In the genomic region with DNA sequence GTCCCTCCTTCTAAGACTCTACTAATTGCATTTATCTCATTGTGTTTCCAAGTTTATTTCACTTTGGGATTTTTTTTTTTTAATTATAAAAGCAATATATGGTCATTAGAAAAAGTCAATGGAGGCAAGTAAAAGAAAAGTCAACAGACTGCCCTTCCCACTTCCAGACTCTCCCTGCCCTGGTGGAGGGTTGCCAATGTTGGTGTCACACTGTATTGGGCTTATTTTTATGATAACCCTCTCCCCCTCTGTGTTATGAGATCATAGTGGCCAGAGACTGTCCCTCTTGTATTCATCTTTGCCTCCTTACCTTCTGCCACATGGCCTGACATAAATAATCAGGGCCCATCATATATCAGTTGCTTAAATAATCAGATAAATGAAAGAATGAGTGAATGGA, we compare ENCODE assay signal across 15 cellular contexts.
A peak's percentile ranks its signal among the peaks of the same experiment; 100 is the strongest.
DNase-seq lines count a peak whose midpoint lies in the region; ATAC-seq and TF ChIP-seq lines count a peak whose summit lies in the region.
"Had no signal": no experiment of that assay in that cellular context is flagged by ENCODE, and none has a peak within 500 bp of the region (broad histone marks: within the 10 kb centered on the region; RNA-seq: fewer than 3 reads in every experiment).

No MANE protein-coding gene starts in this region.

- H3K9me2 ChIP-seq in SK-N-SH, result no peaks in the 10 kb centered on the region

- DNase-seq in mammary epithelial cell, result no peak
- peak; percentile 45 for DNase-seq in dermis blood vessel endothelial cell
- no peak for DNase-seq in glutamatergic neuron
- DNase-seq in lung microvascular endothelial cell (ENCODE audit: low read depth in 2 of 2), result peak; percentile 17 to 51
- no peak for DNase-seq in activated naive CD4-positive, alpha-beta T cell treated with anti-CD3 and anti-CD28 coated beads, Interleukin-2, amount 50 U/mL, for 16 hours
- DNase-seq in SK-N-SH, result no peak
- no peak for DNase-seq in DMS53 (lab: John Stamatoyannopoulos, UW)
- DNase-seq: C1 segment of cervical spinal cord; Calu3; CD4-positive, alpha-beta memory T cell; DND-41; GOT3; HFFc6 had no signal

- H3F3A ChIP-seq in SK-N-SH (replicated peaks; ENCODE audit: insufficient read depth), result no peaks in the 10 kb centered on the region

- no peaks in the 10 kb centered on the region for H3K4me1 Mint-ChIP-seq in glutamatergic neuron (ENCODE audit: low read depth, unreplicated experiment)

- TF ChIP-seq RAD21 in SK-N-SH (IDR thresholded peaks at IDR 0.05; ENCODE audit: low read length), result no peak

- dilution Hi-C loops in mammary epithelial cell (cut with HindIII; ENCODE audit: low sequenced_read_pairs), result no loop called here

- in situ Hi-C loops in mammary epithelial cell (cut with MboI; ENCODE audit: low sequenced_read_pairs in 2 of 2), result no loop called here

- H3K4me1 ChIP-seq in mammary epithelial cell (ENCODE audit: insufficient read depth, low read length), result peaks cover 50% of the 10 kb centered on the region
- H3K4me1 ChIP-seq in SK-N-SH (ENCODE audit: control insufficient read depth in 1 of 2, insufficient read depth in 2 of 2, low read depth in 1 of 2, low read length in 1 of 2), result no peaks in the 10 kb centered on the region

- H3K9ac ChIP-seq in mammary epithelial cell (ENCODE audit: insufficient read depth, low read length) (no peak overlapping the region), SK-N-SH (no peak overlapping the region)

- H4K20me1 ChIP-seq in mammary epithelial cell (ENCODE audit: insufficient read depth, low read length), result no peaks in the 10 kb centered on the region
- H4K20me1 ChIP-seq in SK-N-SH (ENCODE audit: insufficient read depth), result no peaks in the 10 kb centered on the region

- BruUV-seq in mammary epithelial cell (replicated peaks; lab: Mats Ljungman, UMichigan), result no TSS peak

- H3K27ac ChIP-seq in mammary epithelial cell (ENCODE audit: insufficient read depth, low read depth, low read length), result no peak overlapping the region
- H3K27ac ChIP-seq in SK-N-SH (ENCODE audit: low read depth in 2 of 2, low read length in 1 of 2), result no peak overlapping the region

- H3K36me3 Mint-ChIP-seq in glutamatergic neuron (ENCODE audit: unreplicated experiment), result no peaks in the 10 kb centered on the region
- H3K36me3 Mint-ChIP-seq: CD4-positive, alpha-beta memory T cell had no signal

- H3K9me3 ChIP-seq in mammary epithelial cell (replicated peaks; ENCODE audit: insufficient read depth, low read length) (no peaks in the 10 kb centered on the region), SK-N-SH (no peaks in the 10 kb centered on the region)
- H3K9me3 ChIP-seq: HAP-1 had no signal

- ATAC-seq in HG03520 (IDR thresholded peaks at IDR 0.05; ENCODE audit: unreplicated experiment), result no peak

- no peaks in the 10 kb centered on the region for H3K27me3 ChIP-seq in mammary epithelial cell (ENCODE audit: insufficient read depth, low read length)
- H3K27me3 ChIP-seq in SK-N-SH (ENCODE audit: insufficient read depth), result peaks cover 14% of the 10 kb centered on the region; the same call in 1 of the 2 replicates

- H3K4me3 ChIP-seq in mammary epithelial cell (replicated peaks in 1 of 3; ENCODE audit: insufficient read depth in 1 of 3, low read depth in 2 of 3, low read length in 3 of 3) (no peak overlapping the region), SK-N-SH (ENCODE audit: low read depth in 2 of 2, low read length in 1 of 2) (no peak overlapping the region)
- H3K4me3 ChIP-seq: HAP-1 had no signal

- no peak overlapping the region for H3K4me3 Mint-ChIP-seq in glutamatergic neuron (ENCODE audit: unreplicated experiment)
- H3K4me3 Mint-ChIP-seq: CD4-positive, alpha-beta memory T cell; HFFc6 had no signal

- H3K79me2 ChIP-seq in mammary epithelial cell (ENCODE audit: insufficient read depth, low read length) (peaks cover 71% of the 10 kb centered on the region), SK-N-SH (ENCODE audit: insufficient read depth) (no peaks in the 10 kb centered on the region)

- H3K4me2 ChIP-seq in mammary epithelial cell (ENCODE audit: insufficient read depth, low read depth, low read length) (peak overlapping the region; percentile 31), SK-N-SH (no peak overlapping the region)

- POLR2A ChIA-PET in SK-N-SH (lab: Yijun Ruan, JAX), result no interaction called here

- intact Hi-C loops in mammary epithelial cell (cut with micrococcal nuclease), result no loop called here

- H3K36me3 ChIP-seq in mammary epithelial cell (ENCODE audit: insufficient read depth, low read length) (no peaks in the 10 kb centered on the region), SK-N-SH (replicated peaks in 1 of 2; ENCODE audit: control insufficient read depth in 1 of 2, insufficient read depth in 2 of 2, low read length in 1 of 2) (no peaks in the 10 kb centered on the region)
- H3K36me3 ChIP-seq: HAP-1 had no signal

- TF ChIP-seq CTCF in mammary epithelial cell (conservative IDR thresholded peaks at IDR 0.05 in 1 of 2, IDR thresholded peaks at IDR 0.05 in 1 of 2; ENCODE audit: extremely low read depth in 1 of 2, insufficient read depth in 1 of 2, low read depth in 1 of 2, low read length in 2 of 2) (no peak), glutamatergic neuron (IDR thresholded peaks at IDR 0.05; ENCODE audit: partially characterized antibody, unreplicated experiment) (no peak), SK-N-SH (IDR thresholded peaks at IDR 0.05) (no peak)

- CTCF ChIA-PET in mammary epithelial cell (lab: Charles Lee; ENCODE audit: low non-redundant PET), result no interaction called here
- CTCF ChIA-PET in SK-N-SH (lab: Yijun Ruan, JAX), result no interaction called here

- peak overlapping the region; percentile 8 for H3K27ac Mint-ChIP-seq in glutamatergic neuron (ENCODE audit: unreplicated experiment)
- H3K27ac Mint-ChIP-seq: CD4-positive, alpha-beta memory T cell; HFFc6 had no signal

- H2AFZ ChIP-seq in mammary epithelial cell (ENCODE audit: low read depth, low read length) (no peak overlapping the region), SK-N-SH (ENCODE audit: low read depth) (no peak overlapping the region)

- no peaks in the 10 kb centered on the region for H3K9me3 Mint-ChIP-seq in glutamatergic neuron (ENCODE audit: unreplicated experiment)
- H3K9me3 Mint-ChIP-seq: CD4-positive, alpha-beta memory T cell; HFFc6 had no signal

- no peak for TF ChIP-seq EP300 in SK-N-SH (IDR thresholded peaks at IDR 0.05; ENCODE audit: borderline replicate concordance in 1 of 2, low read depth in 1 of 2, low read length in 1 of 2)

- no peaks in the 10 kb centered on the region for H3K27me3 Mint-ChIP-seq in glutamatergic neuron (ENCODE audit: unreplicated experiment)
- H3K27me3 Mint-ChIP-seq: CD4-positive, alpha-beta memory T cell had no signal

TF ChIP-seq in SK-N-SH, 30 proteins besides CTCF, POLR2A, EP300 and RAD21 (continues in another document):
- TF ChIP-seq, protein P1, sequence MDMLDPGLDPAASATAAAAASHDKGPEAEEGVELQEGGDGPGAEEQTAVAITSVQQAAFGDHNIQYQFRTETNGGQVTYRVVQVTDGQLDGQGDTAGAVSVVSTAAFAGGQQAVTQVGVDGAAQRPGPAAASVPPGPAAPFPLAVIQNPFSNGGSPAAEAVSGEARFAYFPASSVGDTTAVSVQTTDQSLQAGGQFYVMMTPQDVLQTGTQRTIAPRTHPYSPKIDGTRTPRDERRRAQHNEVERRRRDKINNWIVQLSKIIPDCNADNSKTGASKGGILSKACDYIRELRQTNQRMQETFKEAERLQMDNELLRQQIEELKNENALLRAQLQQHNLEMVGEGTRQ (IDR thresholded peaks at IDR 0.05; ENCODE audit: borderline replicate concordance, low read depth, low read length), result no peak
- TF ChIP-seq TAF1 (IDR thresholded peaks at IDR 0.05; ENCODE audit: borderline replicate concordance, low read depth, low read length) (no peak), RFX5 (IDR thresholded peaks at IDR 0.05; ENCODE audit: low read length) (no peak), SIN3A (IDR thresholded peaks at IDR 0.05; ENCODE audit: borderline replicate concordance, low read depth, low read length) (no peak), FOXM1 (IDR thresholded peaks at IDR 0.05; ENCODE audit: low read depth) (no peak), MXI1 (IDR thresholded peaks at IDR 0.05; ENCODE audit: low read depth, low read length) (no peak), GABPA (IDR thresholded peaks at IDR 0.05; ENCODE audit: low read depth) (no peak), FOXJ3 (CRISPR knock-in tag; IDR thresholded peaks at IDR 0.05) (no peak), ELF1 (IDR thresholded peaks at IDR 0.05) (no peak)
- TF ChIP-seq, protein P2, sequence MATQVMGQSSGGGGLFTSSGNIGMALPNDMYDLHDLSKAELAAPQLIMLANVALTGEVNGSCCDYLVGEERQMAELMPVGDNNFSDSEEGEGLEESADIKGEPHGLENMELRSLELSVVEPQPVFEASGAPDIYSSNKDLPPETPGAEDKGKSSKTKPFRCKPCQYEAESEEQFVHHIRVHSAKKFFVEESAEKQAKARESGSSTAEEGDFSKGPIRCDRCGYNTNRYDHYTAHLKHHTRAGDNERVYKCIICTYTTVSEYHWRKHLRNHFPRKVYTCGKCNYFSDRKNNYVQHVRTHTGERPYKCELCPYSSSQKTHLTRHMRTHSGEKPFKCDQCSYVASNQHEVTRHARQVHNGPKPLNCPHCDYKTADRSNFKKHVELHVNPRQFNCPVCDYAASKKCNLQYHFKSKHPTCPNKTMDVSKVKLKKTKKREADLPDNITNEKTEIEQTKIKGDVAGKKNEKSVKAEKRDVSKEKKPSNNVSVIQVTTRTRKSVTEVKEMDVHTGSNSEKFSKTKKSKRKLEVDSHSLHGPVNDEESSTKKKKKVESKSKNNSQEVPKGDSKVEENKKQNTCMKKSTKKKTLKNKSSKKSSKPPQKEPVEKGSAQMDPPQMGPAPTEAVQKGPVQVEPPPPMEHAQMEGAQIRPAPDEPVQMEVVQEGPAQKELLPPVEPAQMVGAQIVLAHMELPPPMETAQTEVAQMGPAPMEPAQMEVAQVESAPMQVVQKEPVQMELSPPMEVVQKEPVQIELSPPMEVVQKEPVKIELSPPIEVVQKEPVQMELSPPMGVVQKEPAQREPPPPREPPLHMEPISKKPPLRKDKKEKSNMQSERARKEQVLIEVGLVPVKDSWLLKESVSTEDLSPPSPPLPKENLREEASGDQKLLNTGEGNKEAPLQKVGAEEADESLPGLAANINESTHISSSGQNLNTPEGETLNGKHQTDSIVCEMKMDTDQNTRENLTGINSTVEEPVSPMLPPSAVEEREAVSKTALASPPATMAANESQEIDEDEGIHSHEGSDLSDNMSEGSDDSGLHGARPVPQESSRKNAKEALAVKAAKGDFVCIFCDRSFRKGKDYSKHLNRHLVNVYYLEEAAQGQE (IDR thresholded peaks at IDR 0.05; ENCODE audit: low read depth, low read length), result no peak
- TF ChIP-seq, protein P3, sequence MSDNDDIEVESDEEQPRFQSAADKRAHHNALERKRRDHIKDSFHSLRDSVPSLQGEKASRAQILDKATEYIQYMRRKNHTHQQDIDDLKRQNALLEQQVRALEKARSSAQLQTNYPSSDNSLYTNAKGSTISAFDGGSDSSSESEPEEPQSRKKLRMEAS (IDR thresholded peaks at IDR 0.05; ENCODE audit: low read depth), result no peak

Comparison
In these comparisons a context has a peak if more than half of its experiments do, and no peak if none do; other contexts are left out.
1. DNase-seq: peak in dermis blood vessel endothelial cell (single experiment) and lung microvascular endothelial cell (2 of 2); none in mammary epithelial cell (single experiment), glutamatergic neuron (single experiment), activated naive CD4-positive, alpha-beta T cell treated with anti-CD3 and anti-CD28 coated beads, Interleukin-2, amount 50 U/mL, for 16 hours (single experiment), SK-N-SH (single experiment) and DMS53 (single experiment).